8 cellular contexts compared by ENCODE assay signal in genomic region chr12:126747530-126748149, GRCh38.
A peak's percentile ranks its signal among the peaks of the same experiment; 100 is the strongest.
DNase-seq lines count a peak whose midpoint lies in the region; ATAC-seq and TF ChIP-seq lines count a peak whose summit lies in the region.

No MANE protein-coding gene starts in this region.

- ATAC-seq in left cardiac atrium (peak in 1 of 2 donors; percentile 49), HG02970 (IDR thresholded peaks at IDR 0.05; ENCODE audit: low FRiP score, unreplicated experiment) (no peak)

- DNase-seq in ELF-1 (ENCODE audit: low read depth, low spot score) (peak; percentile 17), HFF-Myc (ENCODE audit: extremely low read depth, low read depth) (no peak), RPMI7951 (ENCODE audit: low read depth) (peak; percentile 15), left cardiac atrium (peak; percentile 37), GM19240 (ENCODE audit: insufficient read length, low spot score) (no peak)
- DNase-seq in activated gamma-delta T cell treated with anti-CD3 and anti-CD28 coated beads, Interleukin-2, amount 50 U/mL, for 16 hours (ENCODE audit: low read depth), result peak; percentile 20
- DNase-seq in stimulated activated CD4-positive, alpha-beta T cell treated with anti-CD3 and anti-CD28 coated beads, Interleukin-15, amount 100 ng/mL, for 48 hours (ENCODE audit: low read depth in 2 of 2), result peak; percentile 40 to 42

- intact Hi-C loops in left cardiac atrium (cut with DNase I), result loop anchor here (5.0 to 10.0 kb wide), 4 partner anchors 680 to 1565 kb away; no protein-coding TSS in a partner anchor

- H3K4me3 ChIP-seq in HFF-Myc (replicated peaks; ENCODE audit: low read depth, low read length), result no peak overlapping the region

- peak; percentile 88 for TF ChIP-seq CTCF in HFF-Myc (IDR thresholded peaks at IDR 0.05; ENCODE audit: low read depth, low read length, missing control alignments)

Comparison
In these comparisons a context has a peak if more than half of its experiments do, and no peak if none do; other contexts are left out.
1. DNase-seq: peak in ELF-1 (single experiment), RPMI7951 (single experiment), activated gamma-delta T cell treated with anti-CD3 and anti-CD28 coated beads, Interleukin-2, amount 50 U/mL, for 16 hours (single experiment), left cardiac atrium (single experiment) and stimulated activated CD4-positive, alpha-beta T cell treated with anti-CD3 and anti-CD28 coated beads, Interleukin-15, amount 100 ng/mL, for 48 hours (2 of 2); none in HFF-Myc (single experiment) and GM19240 (single experiment).